In the genomic region with DNA sequence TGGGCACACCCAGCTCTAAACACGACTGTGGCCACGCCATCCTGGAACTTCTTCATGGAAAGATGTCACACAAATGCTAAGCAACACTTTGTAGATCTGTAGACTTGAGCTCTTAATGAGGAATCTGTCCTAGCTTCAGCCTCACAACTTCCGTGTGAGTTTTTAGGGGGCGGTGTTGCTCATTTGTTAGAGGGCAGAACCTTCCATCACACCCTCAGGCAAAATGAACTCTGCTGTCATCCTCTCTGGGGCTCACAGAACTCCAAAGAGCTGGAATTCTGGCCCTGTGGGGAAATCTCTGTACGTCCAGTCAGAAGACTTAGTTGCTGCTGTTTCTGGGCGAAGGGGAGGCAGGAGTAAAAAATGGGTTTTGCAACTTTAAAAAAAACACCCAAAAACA, we compare ENCODE assay signal across 1 cellular context.
TF ChIP-seq lines count a peak whose summit lies in the region.

No MANE protein-coding gene starts in this region.

TF ChIP-seq in GM23338, 12 proteins besides CTCF, POLR2A, EP300 and RAD21 (continued from another document):
- TF ChIP-seq, protein P1, sequence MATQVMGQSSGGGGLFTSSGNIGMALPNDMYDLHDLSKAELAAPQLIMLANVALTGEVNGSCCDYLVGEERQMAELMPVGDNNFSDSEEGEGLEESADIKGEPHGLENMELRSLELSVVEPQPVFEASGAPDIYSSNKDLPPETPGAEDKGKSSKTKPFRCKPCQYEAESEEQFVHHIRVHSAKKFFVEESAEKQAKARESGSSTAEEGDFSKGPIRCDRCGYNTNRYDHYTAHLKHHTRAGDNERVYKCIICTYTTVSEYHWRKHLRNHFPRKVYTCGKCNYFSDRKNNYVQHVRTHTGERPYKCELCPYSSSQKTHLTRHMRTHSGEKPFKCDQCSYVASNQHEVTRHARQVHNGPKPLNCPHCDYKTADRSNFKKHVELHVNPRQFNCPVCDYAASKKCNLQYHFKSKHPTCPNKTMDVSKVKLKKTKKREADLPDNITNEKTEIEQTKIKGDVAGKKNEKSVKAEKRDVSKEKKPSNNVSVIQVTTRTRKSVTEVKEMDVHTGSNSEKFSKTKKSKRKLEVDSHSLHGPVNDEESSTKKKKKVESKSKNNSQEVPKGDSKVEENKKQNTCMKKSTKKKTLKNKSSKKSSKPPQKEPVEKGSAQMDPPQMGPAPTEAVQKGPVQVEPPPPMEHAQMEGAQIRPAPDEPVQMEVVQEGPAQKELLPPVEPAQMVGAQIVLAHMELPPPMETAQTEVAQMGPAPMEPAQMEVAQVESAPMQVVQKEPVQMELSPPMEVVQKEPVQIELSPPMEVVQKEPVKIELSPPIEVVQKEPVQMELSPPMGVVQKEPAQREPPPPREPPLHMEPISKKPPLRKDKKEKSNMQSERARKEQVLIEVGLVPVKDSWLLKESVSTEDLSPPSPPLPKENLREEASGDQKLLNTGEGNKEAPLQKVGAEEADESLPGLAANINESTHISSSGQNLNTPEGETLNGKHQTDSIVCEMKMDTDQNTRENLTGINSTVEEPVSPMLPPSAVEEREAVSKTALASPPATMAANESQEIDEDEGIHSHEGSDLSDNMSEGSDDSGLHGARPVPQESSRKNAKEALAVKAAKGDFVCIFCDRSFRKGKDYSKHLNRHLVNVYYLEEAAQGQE (IDR thresholded peaks at IDR 0.05; ENCODE audit: unreplicated experiment): no peak
- TF ChIP-seq ZNF331 (CRISPR knock-in tag; IDR thresholded peaks at IDR 0.05; ENCODE audit: low read depth) (no peak), CREB1 (CRISPR knock-in tag; IDR thresholded peaks at IDR 0.05; ENCODE audit: low read depth) (no peak), STAT1 (IDR thresholded peaks at IDR 0.05; ENCODE audit: unreplicated experiment) (no peak), ZNF114 (CRISPR knock-in tag; IDR thresholded peaks at IDR 0.05) (no peak), POLR2AphosphoS5 (IDR thresholded peaks at IDR 0.05; ENCODE audit: low read depth) (no peak)
- TF ChIP-seq, protein P2, sequence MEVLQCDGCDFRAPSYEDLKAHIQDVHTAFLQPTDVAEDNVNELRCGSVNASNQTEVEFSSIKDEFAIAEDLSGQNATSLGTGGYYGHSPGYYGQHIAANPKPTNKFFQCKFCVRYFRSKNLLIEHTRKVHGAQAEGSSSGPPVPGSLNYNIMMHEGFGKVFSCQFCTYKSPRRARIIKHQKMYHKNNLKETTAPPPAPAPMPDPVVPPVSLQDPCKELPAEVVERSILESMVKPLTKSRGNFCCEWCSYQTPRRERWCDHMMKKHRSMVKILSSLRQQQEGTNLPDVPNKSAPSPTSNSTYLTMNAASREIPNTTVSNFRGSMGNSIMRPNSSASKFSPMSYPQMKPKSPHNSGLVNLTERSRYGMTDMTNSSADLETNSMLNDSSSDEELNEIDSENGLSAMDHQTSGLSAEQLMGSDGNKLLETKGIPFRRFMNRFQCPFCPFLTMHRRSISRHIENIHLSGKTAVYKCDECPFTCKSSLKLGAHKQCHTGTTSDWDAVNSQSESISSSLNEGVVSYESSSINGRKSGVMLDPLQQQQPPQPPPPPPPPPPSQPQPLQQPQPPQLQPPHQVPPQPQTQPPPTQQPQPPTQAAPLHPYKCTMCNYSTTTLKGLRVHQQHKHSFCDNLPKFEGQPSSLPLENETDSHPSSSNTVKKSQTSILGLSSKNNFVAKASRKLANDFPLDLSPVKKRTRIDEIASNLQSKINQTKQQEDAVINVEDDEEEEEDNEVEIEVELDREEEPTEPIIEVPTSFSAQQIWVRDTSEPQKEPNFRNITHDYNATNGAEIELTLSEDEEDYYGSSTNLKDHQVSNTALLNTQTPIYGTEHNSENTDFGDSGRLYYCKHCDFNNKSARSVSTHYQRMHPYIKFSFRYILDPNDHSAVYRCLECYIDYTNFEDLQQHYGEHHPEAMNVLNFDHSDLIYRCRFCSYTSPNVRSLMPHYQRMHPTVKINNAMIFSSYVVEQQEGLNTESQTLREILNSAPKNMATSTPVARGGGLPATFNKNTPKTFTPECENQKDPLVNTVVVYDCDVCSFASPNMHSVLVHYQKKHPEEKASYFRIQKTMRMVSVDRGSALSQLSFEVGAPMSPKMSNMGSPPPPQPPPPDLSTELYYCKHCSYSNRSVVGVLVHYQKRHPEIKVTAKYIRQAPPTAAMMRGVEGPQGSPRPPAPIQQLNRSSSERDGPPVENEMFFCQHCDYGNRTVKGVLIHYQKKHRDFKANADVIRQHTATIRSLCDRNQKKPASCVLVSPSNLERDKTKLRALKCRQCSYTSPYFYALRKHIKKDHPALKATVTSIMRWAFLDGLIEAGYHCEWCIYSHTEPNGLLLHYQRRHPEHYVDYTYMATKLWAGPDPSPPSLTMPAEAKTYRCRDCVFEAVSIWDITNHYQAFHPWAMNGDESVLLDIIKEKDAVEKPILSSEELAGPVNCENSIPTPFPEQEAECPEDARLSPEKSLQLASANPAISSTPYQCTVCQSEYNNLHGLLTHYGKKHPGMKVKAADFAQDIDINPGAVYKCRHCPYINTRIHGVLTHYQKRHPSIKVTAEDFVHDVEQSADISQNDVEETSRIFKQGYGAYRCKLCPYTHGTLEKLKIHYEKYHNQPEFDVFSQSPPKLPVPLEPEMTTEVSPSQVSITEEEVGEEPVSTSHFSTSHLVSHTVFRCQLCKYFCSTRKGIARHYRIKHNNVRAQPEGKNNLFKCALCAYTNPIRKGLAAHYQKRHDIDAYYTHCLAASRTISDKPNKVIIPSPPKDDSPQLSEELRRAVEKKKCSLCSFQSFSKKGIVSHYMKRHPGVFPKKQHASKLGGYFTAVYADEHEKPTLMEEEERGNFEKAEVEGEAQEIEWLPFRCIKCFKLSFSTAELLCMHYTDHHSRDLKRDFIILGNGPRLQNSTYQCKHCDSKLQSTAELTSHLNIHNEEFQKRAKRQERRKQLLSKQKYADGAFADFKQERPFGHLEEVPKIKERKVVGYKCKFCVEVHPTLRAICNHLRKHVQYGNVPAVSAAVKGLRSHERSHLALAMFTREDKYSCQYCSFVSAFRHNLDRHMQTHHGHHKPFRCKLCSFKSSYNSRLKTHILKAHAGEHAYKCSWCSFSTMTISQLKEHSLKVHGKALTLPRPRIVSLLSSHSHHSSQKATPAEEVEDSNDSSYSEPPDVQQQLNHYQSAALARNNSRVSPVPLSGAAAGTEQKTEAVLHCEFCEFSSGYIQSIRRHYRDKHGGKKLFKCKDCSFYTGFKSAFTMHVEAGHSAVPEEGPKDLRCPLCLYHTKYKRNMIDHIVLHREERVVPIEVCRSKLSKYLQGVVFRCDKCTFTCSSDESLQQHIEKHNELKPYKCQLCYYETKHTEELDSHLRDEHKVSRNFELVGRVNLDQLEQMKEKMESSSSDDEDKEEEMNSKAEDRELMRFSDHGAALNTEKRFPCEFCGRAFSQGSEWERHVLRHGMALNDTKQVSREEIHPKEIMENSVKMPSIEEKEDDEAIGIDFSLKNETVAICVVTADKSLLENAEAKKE (CRISPR knock-in tag; IDR thresholded peaks at IDR 0.05): no peak
- TF ChIP-seq, protein P3, sequence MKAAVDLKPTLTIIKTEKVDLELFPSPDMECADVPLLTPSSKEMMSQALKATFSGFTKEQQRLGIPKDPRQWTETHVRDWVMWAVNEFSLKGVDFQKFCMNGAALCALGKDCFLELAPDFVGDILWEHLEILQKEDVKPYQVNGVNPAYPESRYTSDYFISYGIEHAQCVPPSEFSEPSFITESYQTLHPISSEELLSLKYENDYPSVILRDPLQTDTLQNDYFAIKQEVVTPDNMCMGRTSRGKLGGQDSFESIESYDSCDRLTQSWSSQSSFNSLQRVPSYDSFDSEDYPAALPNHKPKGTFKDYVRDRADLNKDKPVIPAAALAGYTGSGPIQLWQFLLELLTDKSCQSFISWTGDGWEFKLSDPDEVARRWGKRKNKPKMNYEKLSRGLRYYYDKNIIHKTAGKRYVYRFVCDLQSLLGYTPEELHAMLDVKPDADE (IDR thresholded peaks at IDR 0.05): no peak
